21 cellular contexts compared by ENCODE assay signal in the genomic region with DNA sequence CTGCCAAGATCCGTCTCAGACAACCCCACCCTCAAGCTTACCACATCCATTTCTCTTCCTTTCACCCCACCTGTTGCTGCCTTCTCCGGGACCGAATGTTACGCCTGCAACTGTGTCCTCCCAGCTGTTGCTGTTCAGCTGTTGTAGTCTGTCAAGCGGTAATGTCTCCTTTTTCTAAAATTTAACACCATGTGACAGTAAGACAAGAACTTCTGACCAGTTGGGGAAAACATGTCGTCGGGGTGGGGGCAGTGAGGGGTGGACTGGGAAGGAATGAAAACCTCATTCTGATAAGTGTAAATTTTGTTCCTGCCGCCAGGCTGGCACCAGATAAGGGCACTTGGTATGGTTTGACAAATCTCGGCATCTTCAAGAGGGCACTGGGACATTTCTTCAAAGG. TPM values are rescaled to one million over a fixed set of nuclear protein-coding genes. Genes with fewer than 3 reads are reported as not detected.
DNase-seq lines count a peak whose midpoint lies in the region; ATAC-seq, FAIRE-seq and TF ChIP-seq lines count a peak whose summit lies in the region.
"Had no signal": no experiment of that assay in that cellular context is flagged by ENCODE, and none has a peak within 500 bp of the region (broad histone marks: within the 10 kb centered on the region; RNA-seq: fewer than 3 reads in every experiment).

No MANE protein-coding gene starts in this region.

- no peak for TF ChIP-seq EP300 in sigmoid colon (IDR thresholded peaks at IDR 0.05)

- ATAC-seq in heart right ventricle (peak in 5 of 8 donors; percentile 14 to 57 (median 43)), right cardiac atrium (no peak), left lung (peak; percentile 23)
- ATAC-seq: A549; activated CD8-positive, alpha-beta T cell treated with anti-CD3 and anti-CD28 coated beads, Interleukin-2, amount 10 ng/mL, durations not matched to agents 7 days and 5 days; activated T-cell treated with anti-CD3 and anti-CD28 coated beads, Interleukin-2, amount 50 U/mL, for 4 hours had no signal

- no peaks in the 10 kb centered on the region for H4K20me1 ChIP-seq in MM.1S (ENCODE audit: insufficient read depth, low read length)

- CTCF ChIA-PET in A673 (lab: Charles Lee) = no interaction called here

- no peak for FAIRE-seq in H54 (lab: Jason Lieb, UNC)
- FAIRE-seq: A549, D721Med, GM18507, urothelium cell line had no signal

- 0 out of 2 replicates have a peak, but pooled peaks cover 4% of the 10 kb centered on the region for H3F3A ChIP-seq in MM.1S (ENCODE audit: insufficient read depth, low read length)

- no peaks in the 10 kb centered on the region for H3K79me2 ChIP-seq in MM.1S (ENCODE audit: low read length)

- H3K4me1 ChIP-seq in heart right ventricle (peaks cover 0 to 53% (median 30%) of the 10 kb centered on the region in 9 donors), right cardiac atrium (ENCODE audit: control insufficient read depth, insufficient read depth, low read length) (peaks cover 2% of the 10 kb centered on the region), left lung (peaks cover 0 to 13% of the 10 kb centered on the region in 2 donors), sigmoid colon (peaks cover 0 to 17% (median 10%) of the 10 kb centered on the region in 4 donors), A673 (ENCODE audit: insufficient read depth, low read length, poor library complexity, severe bottlenecking) (no peaks in the 10 kb centered on the region), MM.1S (ENCODE audit: low read length) (0 out of 2 replicates have a peak, but pooled peaks cover 10% of the 10 kb centered on the region)

- H3K27ac ChIP-seq in heart right ventricle (peak overlapping the region in 9 of 10 donors; percentile 30 to 92 (median 58)), right cardiac atrium (ENCODE audit: low read length) (no peak overlapping the region), left lung (peak overlapping the region; percentile 27 to 64), sigmoid colon (peak overlapping the region in 3 of 4 donors; percentile 22 to 66 (median 36)), A673 (ENCODE audit: low read depth, low read length, poor library complexity, severe bottlenecking) (no peak overlapping the region), MM.1S (ENCODE audit: low read length) (no peak overlapping the region)
- H3K27ac ChIP-seq: A549 had no signal

- H3K27me3 ChIP-seq in heart right ventricle (peaks cover 0 to 35% (median 0%) of the 10 kb centered on the region in 7 donors), right cardiac atrium (ENCODE audit: control insufficient read depth, insufficient read depth) (no peaks in the 10 kb centered on the region), left lung (peaks cover 2 to 57% of the 10 kb centered on the region in 2 donors), sigmoid colon (no peaks in the 10 kb centered on the region), A673 (replicated peaks; ENCODE audit: insufficient read depth, low read depth, low read length, poor library complexity) (peaks cover 99% of the 10 kb centered on the region), MM.1S (replicated peaks; ENCODE audit: insufficient read depth, low read length) (no peaks in the 10 kb centered on the region)

- 63 to 68% methylated on average over 9 of the region's 9 CpGs for WGBS in heart right ventricle, 2 donors
- 49% methylated on average over 9 of the region's 9 CpGs for WGBS in right cardiac atrium
- WGBS in sigmoid colon, 2 donors = 71 to 86% methylated on average over 9 of the region's 9 CpGs

- no peaks in the 10 kb centered on the region for H3K9me2 ChIP-seq in MM.1S (replicated peaks; ENCODE audit: insufficient read depth, low read length)

- H3K4me3 ChIP-seq in heart right ventricle (peak overlapping the region in 1 of 10 donors; percentile 4), right cardiac atrium (ENCODE audit: low read length) (no peak overlapping the region), left lung (no peak overlapping the region), sigmoid colon (no peak overlapping the region), A673 (ENCODE audit: low read depth, low read length, poor library complexity, severe bottlenecking) (no peak overlapping the region), MM.1S (ENCODE audit: low read length) (no peak overlapping the region)
- H3K4me3 ChIP-seq: A549, stomach had no signal

- intact Hi-C loops in heart right ventricle (cut with DNase I) = loop anchor here in 1 of 10 donors (10.0 kb wide), 2 partner anchors 138 to 198 kb away; no protein-coding TSS in a partner anchor
- intact Hi-C loops in right cardiac atrium (cut with DNase I) = loop anchor here in 2 of 4 donors (10.0 kb wide), 2 partner anchors 98 to 218 kb away; no protein-coding TSS in a partner anchor
- intact Hi-C loops in left lung (cut with DNase I) = no loop called here
- intact Hi-C loops in sigmoid colon (cut with DNase I) = no loop called here
- intact Hi-C loops in A673 (cut with micrococcal nuclease; ENCODE audit: unreplicated experiment) = no loop called here

- no TSS peak for BruUV-seq in A673 (replicated peaks; lab: Mats Ljungman, UMichigan)

- no peak overlapping the region for H2AFZ ChIP-seq in MM.1S (ENCODE audit: low read length)

- POLR2A ChIA-PET in A673 (lab: Charles Lee; ENCODE audit: low non-redundant PET) = no interaction called here

- H3K9me3 ChIP-seq in heart right ventricle = no peaks in the 10 kb centered on the region
- no peaks in the 10 kb centered on the region for H3K9me3 ChIP-seq in right cardiac atrium (ENCODE audit: control insufficient read depth, low read length)
- no peaks in the 10 kb centered on the region for H3K9me3 ChIP-seq in left lung
- H3K9me3 ChIP-seq in sigmoid colon = no peaks in the 10 kb centered on the region
- no peaks in the 10 kb centered on the region for H3K9me3 ChIP-seq in A673 (ENCODE audit: low read depth, low read length, poor library complexity, severe bottlenecking)
- no peaks in the 10 kb centered on the region for H3K9me3 ChIP-seq in MM.1S (replicated peaks; ENCODE audit: insufficient read depth, low read length)
- H3K9me3 ChIP-seq: A549, stomach had no signal

- no peaks in the 10 kb centered on the region for H3K36me3 ChIP-seq in heart right ventricle
- H3K36me3 ChIP-seq in left lung = no peaks in the 10 kb centered on the region
- H3K36me3 ChIP-seq in sigmoid colon = no peaks in the 10 kb centered on the region
- no peaks in the 10 kb centered on the region for H3K36me3 ChIP-seq in A673 (ENCODE audit: insufficient read depth, low read length, poor library complexity, severe bottlenecking)
- no peaks in the 10 kb centered on the region for H3K36me3 ChIP-seq in MM.1S (replicated peaks; ENCODE audit: insufficient read depth, low read length)
- H3K36me3 ChIP-seq: stomach had no signal

- no peak for TF ChIP-seq CTCF in heart right ventricle (IDR thresholded peaks at IDR 0.05)
- no peak for TF ChIP-seq CTCF in left lung (IDR thresholded peaks at IDR 0.05)
- no peak for TF ChIP-seq CTCF in sigmoid colon (IDR thresholded peaks at IDR 0.05)
- no peak for TF ChIP-seq CTCF in A673 (conservative IDR thresholded peaks at IDR 0.05; ENCODE audit: low read depth, low read length)
- TF ChIP-seq CTCF in MM.1S (IDR thresholded peaks at IDR 0.05; ENCODE audit: low read length) = no peak

- no peak overlapping the region for H3K9ac ChIP-seq in MM.1S (ENCODE audit: low read length)

- no peak for DNase-seq in heart right ventricle
- no peak for DNase-seq in right cardiac atrium
- peak in 1 of 2 donors; percentile 35 for DNase-seq in left lung
- DNase-seq in sigmoid colon = no peak
- DNase-seq in UCSD-AML1 (lab: John Stamatoyannopoulos, UW; ENCODE audit: unreplicated experiment) = no peak
- DNase-seq in H54 (ENCODE audit: insufficient read length, low spot score) = no peak
- DNase-seq in A673 (ENCODE audit: low spot score) = no peak
- DNase-seq in MM.1S = no peak
- DNase-seq: activated CD8-positive, alpha-beta T cell treated with anti-CD3 and anti-CD28 coated beads, Interleukin-2, amount 10 ng/mL, durations not matched to agents 7 days and 5 days; activated naive CD4-positive, alpha-beta T cell treated with Interleukin-2 at 50 U/mL for 16 hours; activated T-cell treated with anti-CD3 and anti-CD28 coated beads, Interleukin-2, amount 50 U/mL, for 4 hours; amygdala; naive B cell; NCI-H1417; NCI-H524 treated with DMSO at 0.1 percent for 48 hours; stomach; T1000 had no signal

- no peak for TF ChIP-seq POLR2A in sigmoid colon (IDR thresholded peaks at IDR 0.05)
- no peak for TF ChIP-seq POLR2A in H54 (IDR thresholded peaks at IDR 0.05; ENCODE audit: low read depth, low read length)

- no peak overlapping the region for H3K4me2 ChIP-seq in MM.1S (ENCODE audit: low read depth, low read length)
- H3K4me2 ChIP-seq: A549 had no signal

RNA-seq across cellular contexts. Expression of a gene that starts 5.2 kb away (rescaled TPM):
- total RNA-seq in heart right ventricle (10 to 100 TPM; 61.9 to 90.9 (median 82.2) TPM), right cardiac atrium (10 to 100 TPM; 73.7 to 87.0 (median 81.1) TPM), left lung (100 to 1,000 TPM in 1 of 2 donors, 10 to 100 TPM in 1; 89.5 to 107 TPM), sigmoid colon (10 to 100 TPM; 48.9 to 83.1 (median 60.3) TPM), A673 (2021) (not detected in 2 replicates)
- polyA plus RNA-seq in heart right ventricle (10 to 100 TPM; 13.0 to 18.3 TPM), right cardiac atrium (19.4 TPM), sigmoid colon (10 to 100 TPM in 2 of 3 donors, 1 to 10 TPM in 1; 6.0 to 27.5 (median 12.6) TPM)

Comparison
In these comparisons a context has a peak if more than half of its experiments do, and no peak if none do; other contexts are left out.
1. ATAC-seq: peak in heart right ventricle (5 of 8) and left lung (single experiment); none in right cardiac atrium (0 of 2).
2. H3K27ac ChIP-seq: peak in heart right ventricle (9 of 10), left lung (2 of 2) and sigmoid colon (3 of 4); none in right cardiac atrium (single experiment), A673 (single experiment) and MM.1S (single experiment).
3. RNA of a gene that starts 5.2 kb away (total RNA-seq): 89.5 to 107 TPM in left lung, 73.7 to 87.0 TPM in right cardiac atrium, 61.9 to 90.9 TPM in heart right ventricle and 48.9 to 83.1 TPM in sigmoid colon; not detected in A673; every median in the first group is over 10 times any median in the second.